ENCODE assay signal across 9 cellular contexts in the genomic region with DNA sequence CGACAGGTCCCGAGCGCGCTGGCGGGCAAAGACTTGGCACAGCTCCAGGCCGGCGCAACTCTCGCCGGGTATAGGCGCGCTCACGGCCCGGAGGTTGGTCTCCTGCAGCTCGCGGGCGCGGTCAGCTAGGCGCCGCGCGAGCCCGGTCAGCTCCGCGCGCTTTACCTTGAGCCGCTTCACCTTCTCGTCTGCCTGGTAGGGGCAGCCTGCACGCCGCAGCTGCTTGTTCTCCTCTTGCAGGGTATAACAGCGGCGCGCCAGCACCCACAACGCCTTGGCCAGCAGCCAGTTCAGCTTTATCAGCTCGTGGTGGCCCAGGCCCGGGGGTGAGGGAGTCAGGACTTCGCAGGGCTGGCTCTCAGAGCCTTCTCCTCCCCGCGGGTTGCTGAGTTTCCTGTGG. TPM values are rescaled to one million over a fixed set of nuclear protein-coding genes. Genes with fewer than 3 reads are reported as not detected.
DNase-seq lines count a peak whose midpoint lies in the region; ATAC-seq and TF ChIP-seq lines count a peak whose summit lies in the region.
"Not testable (repeated sequence)": the region's sequence is repeated elsewhere in the genome, so short reads cannot be mapped to it uniquely, and the experiment has no call there.
"Had no signal": no experiment of that assay in that cellular context is flagged by ENCODE, and none has a peak within 500 bp of the region (broad histone marks: within the 10 kb centered on the region; RNA-seq: fewer than 3 reads in every experiment).

No MANE protein-coding gene starts in this region.

- intact Hi-C loops in CD8-positive, alpha-beta T cell (cut with DNase I, micrococcal nuclease); left lung (cut with DNase I); natural killer cell (cut with micrococcal nuclease): not testable (repeated sequence)

- WGBS in upper lobe of left lung, 2 donors: no CpG with 5 or more reads among the region's 38 CpGs

- not testable (repeated sequence) for H3K4me1 Mint-ChIP-seq in CD8-positive, alpha-beta T cell (ENCODE audit: low read depth); GM23338; activated T-cell treated with anti-CD3 and anti-CD28 coated beads, Interleukin-2, amount 50 U/mL, for 4 hours (ENCODE audit: low read depth); natural killer cell

- not testable (repeated sequence) for H4K20me1 ChIP-seq in GM23338 (replicated peaks; ENCODE audit: insufficient read depth)

- not testable (repeated sequence) for H3K27me3 Mint-ChIP-seq in CD8-positive, alpha-beta T cell (ENCODE audit: low read depth); GM23338 (ENCODE audit: insufficient read depth, low read depth, poor library complexity); activated T-cell treated with anti-CD3 and anti-CD28 coated beads, Interleukin-2, amount 50 U/mL, for 4 hours (ENCODE audit: low read depth); natural killer cell (ENCODE audit: low read depth in 2 of 2)

- H3K9me3 Mint-ChIP-seq in CD8-positive, alpha-beta T cell; GM23338; activated T-cell treated with anti-CD3 and anti-CD28 coated beads, Interleukin-2, amount 50 U/mL, for 4 hours; natural killer cell: not testable (repeated sequence)

- TF ChIP-seq POLR2A in upper lobe of left lung (IDR thresholded peaks at IDR 0.05): not testable (repeated sequence)

- not testable (repeated sequence) for H3K4me3 Mint-ChIP-seq in CD8-positive, alpha-beta T cell; GM23338; activated T-cell treated with anti-CD3 and anti-CD28 coated beads, Interleukin-2, amount 50 U/mL, for 4 hours; natural killer cell

- H3K27ac Mint-ChIP-seq in CD8-positive, alpha-beta T cell; GM23338; natural killer cell: not testable (repeated sequence)

- not testable (repeated sequence) for TF ChIP-seq CTCF in CD8-positive, alpha-beta T cell (IDR thresholded peaks at IDR 0.05); GM23338 (conservative IDR thresholded peaks at IDR 0.05; ENCODE audit: low read depth in 2 of 2); left lung (IDR thresholded peaks at IDR 0.05); natural killer cell (IDR thresholded peaks at IDR 0.05); upper lobe of left lung (IDR thresholded peaks at IDR 0.05)

- H3K27me3 ChIP-seq in CD8-positive, alpha-beta T cell (ENCODE audit: insufficient read depth, low read length); GM23338 (ENCODE audit: insufficient read depth); left lung; upper lobe of left lung: not testable (repeated sequence)

- H3K4me2 ChIP-seq in GM23338: not testable (repeated sequence)

- POLR2A ChIA-PET in CD8-positive, alpha-beta T cell (lab: Charles Lee): not testable (repeated sequence)

- not testable (repeated sequence) for H3K27ac ChIP-seq in CD8-positive, alpha-beta T cell (ENCODE audit: low read depth, low read length); GM23338 (ENCODE audit: low read depth); left lung; upper lobe of left lung

- not testable (repeated sequence) for H3K4me1 ChIP-seq in CD8-positive, alpha-beta T cell (ENCODE audit: insufficient read depth, low read length); GM23338 (ENCODE audit: insufficient read depth); left lung; upper lobe of left lung

- not testable (repeated sequence) for H3K9me2 ChIP-seq in GM23338 (ENCODE audit: insufficient read depth)

- ATAC-seq in CD8-positive, alpha-beta T cell: peak; percentile 58
- ATAC-seq in GM23338 (peak; percentile 45), SK-N-SH treated with all-trans-retinoic acid at 6 μM for 48 hours (peak; percentile 37), esophagus mucosa (peak; percentile 37), left lung (peak; percentile 61), natural killer cell (peak; percentile 52 to 69 (median 65)), upper lobe of left lung (ENCODE audit: low FRiP score in 2 of 2) (peak; percentile 12 to 38)
- ATAC-seq in activated T-cell treated with anti-CD3 and anti-CD28 coated beads, Interleukin-2, amount 50 U/mL, for 4 hours: peak; percentile 31 to 34

- not testable (repeated sequence) for H2AFZ ChIP-seq in GM23338

- not testable (repeated sequence) for H3K79me2 ChIP-seq in GM23338 (replicated peaks; ENCODE audit: insufficient read depth)

- DNase-seq in CD8-positive, alpha-beta T cell; GM23338 (ENCODE audit: low spot score); activated T-cell treated with anti-CD3 and anti-CD28 coated beads, Interleukin-2, amount 50 U/mL, for 4 hours; left lung; natural killer cell; upper lobe of left lung: not testable (repeated sequence)

- not testable (repeated sequence) for H3F3A ChIP-seq in GM23338 (replicated peaks; ENCODE audit: low read depth)

- not testable (repeated sequence) for H3K4me3 ChIP-seq in CD8-positive, alpha-beta T cell (ENCODE audit: low read depth, low read length); GM23338; left lung; upper lobe of left lung

- not testable (repeated sequence) for H3K9me3 ChIP-seq in CD8-positive, alpha-beta T cell (ENCODE audit: low read length); left lung; upper lobe of left lung

- H3K36me3 ChIP-seq in CD8-positive, alpha-beta T cell (ENCODE audit: insufficient read depth, low read length); GM23338 (ENCODE audit: insufficient read depth); left lung; upper lobe of left lung: not testable (repeated sequence)

- not testable (repeated sequence) for H3K36me3 Mint-ChIP-seq in CD8-positive, alpha-beta T cell; GM23338 (ENCODE audit: low read depth); activated T-cell treated with anti-CD3 and anti-CD28 coated beads, Interleukin-2, amount 50 U/mL, for 4 hours (ENCODE audit: insufficient read depth); natural killer cell

- TF ChIP-seq EP300 in upper lobe of left lung (IDR thresholded peaks at IDR 0.05): not testable (repeated sequence)

- CTCF ChIA-PET in CD8-positive, alpha-beta T cell (lab: Charles Lee): not testable (repeated sequence)

RNA-seq across cellular contexts. Expression of a gene that starts 1.7 kb away (rescaled TPM):
- not detected for total RNA-seq in CD8-positive, alpha-beta T cell
- 1.1 and 1.6 TPM in 2 replicates for total RNA-seq in GM23338 (2014; rRNA removed; shearing (Covaris generic))
- 0.03 TPM in 1 of 2 replicates, not detected in the other for polyA plus RNA-seq in GM23338 (2016; fragmentation: Nextera tagmentation; extraction: Ambion mirVana)
- under 1 TPM in 2 of 3 donors, not detected in 1; 0.20 to 0.57 TPM for total RNA-seq in activated T-cell treated with anti-CD3 and anti-CD28 coated beads, Interleukin-2, amount 50 U/mL, for 4 hours
- total RNA-seq in esophagus mucosa (0.04 TPM), left lung (under 1 TPM; 0.17 to 0.31 TPM), natural killer cell (1 to 10 TPM in 1 of 3 donors, under 1 TPM in 2; 0.35 to 1.0 (median 0.38) TPM), upper lobe of left lung (1 to 10 TPM in 1 of 6 donors, under 1 TPM in 4, not detected in 1; 0.10 to 1.0 (median 0.57) TPM)
- total RNA-seq: H1 had no signal

RNA-seq across cellular contexts. Expression of a gene that starts 18.0 kb away (rescaled TPM):
- 10 to 100 TPM; 20.7 to 22.4 TPM for total RNA-seq in CD8-positive, alpha-beta T cell
- 70.1 and 86.3 TPM in 2 replicates for total RNA-seq in GM23338 (2014; rRNA removed; shearing (Covaris generic))
- polyA plus RNA-seq in GM23338 (2016; fragmentation: Nextera tagmentation; extraction: Ambion mirVana): 123 and 136 TPM in 2 replicates
- 10 to 100 TPM; 73.5 to 79.2 (median 78.0) TPM for total RNA-seq in activated T-cell treated with anti-CD3 and anti-CD28 coated beads, Interleukin-2, amount 50 U/mL, for 4 hours
- total RNA-seq in esophagus mucosa (35.9 TPM), left lung (10 to 100 TPM; 51.9 to 52.8 TPM), natural killer cell (10 to 100 TPM; 30.7 to 39.8 (median 39.7) TPM), upper lobe of left lung (10 to 100 TPM; 24.1 to 45.8 (median 39.2) TPM)
